ENCODE assay signal across 22 cellular contexts in the genomic region with DNA sequence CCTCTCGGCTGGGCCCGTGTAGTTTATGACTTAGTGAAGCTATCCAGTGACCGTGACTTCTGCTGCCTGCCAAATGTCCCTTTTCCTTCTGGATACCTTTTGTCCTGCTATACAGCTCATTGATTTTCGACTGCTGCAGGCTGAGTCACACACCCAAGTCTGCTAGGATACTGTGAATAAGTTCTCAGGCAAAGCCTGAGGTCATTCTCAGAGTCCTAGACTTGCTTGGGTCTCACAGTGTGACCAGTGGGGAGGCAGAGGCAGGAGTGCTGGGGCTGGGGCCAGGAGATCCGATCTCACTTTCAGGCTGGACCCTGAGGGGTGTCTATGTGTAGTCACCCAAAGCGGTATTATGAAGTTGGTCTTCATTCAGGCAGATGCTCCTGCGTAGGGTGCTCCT.
DNase-seq lines count a peak whose midpoint lies in the region; ATAC-seq and TF ChIP-seq lines count a peak whose summit lies in the region.
"Had no signal": no experiment of that assay in that cellular context is flagged by ENCODE, and none has a peak within 500 bp of the region (broad histone marks: within the 10 kb centered on the region; RNA-seq: fewer than 3 reads in every experiment).

No MANE protein-coding gene starts in this region.

- peak; percentile 8 for ATAC-seq in HG02884 (IDR thresholded peaks at IDR 0.05; ENCODE audit: unreplicated experiment)
- no peak for ATAC-seq in HG02759 (IDR thresholded peaks at IDR 0.05; ENCODE audit: unreplicated experiment)
- ATAC-seq in HG02571 (IDR thresholded peaks at IDR 0.05; ENCODE audit: unreplicated experiment): no peak
- no peak for ATAC-seq in HG03378 (IDR thresholded peaks at IDR 0.05; ENCODE audit: unreplicated experiment)
- ATAC-seq: activated CD8-positive, alpha-beta T cell treated with anti-CD3 and anti-CD28 coated beads for 36 hours; K562; left lung had no signal

- peaks cover 2% of the 10 kb centered on the region for H3K27me3 Mint-ChIP-seq in neural progenitor cell (ENCODE audit: insufficient read depth, low read depth)
- H3K27me3 Mint-ChIP-seq: activated CD8-positive, alpha-beta T cell treated with anti-CD3 and anti-CD28 coated beads for 36 hours; progenitor cell of endocrine pancreas had no signal

- H3K9me3 Mint-ChIP-seq in neural progenitor cell: peaks cover 9% of the 10 kb centered on the region
- H3K9me3 Mint-ChIP-seq: activated CD8-positive, alpha-beta T cell treated with anti-CD3 and anti-CD28 coated beads for 36 hours had no signal

- H3K36me3 ChIP-seq in neural progenitor cell: no peaks in the 10 kb centered on the region
- H3K36me3 ChIP-seq: cardiac muscle cell, heart left ventricle, left lung, uterus had no signal

- no peaks in the 10 kb centered on the region for H3K36me3 Mint-ChIP-seq in neural progenitor cell
- H3K36me3 Mint-ChIP-seq: mesothelial cell of epicardium had no signal

- no peaks in the 10 kb centered on the region for H4K20me1 ChIP-seq in neural progenitor cell (ENCODE audit: low read depth)

- H3K9ac ChIP-seq in neural progenitor cell: no peak overlapping the region

- H3K4me3 Mint-ChIP-seq in neural progenitor cell: no peak overlapping the region
- H3K4me3 Mint-ChIP-seq: activated CD8-positive, alpha-beta T cell treated with anti-CD3 and anti-CD28 coated beads for 36 hours; mesothelial cell of epicardium had no signal

- no peak overlapping the region for H3K27ac ChIP-seq in neural progenitor cell
- H3K27ac ChIP-seq: cardiac muscle cell, heart left ventricle, left lung, testis, uterus had no signal

- H3K4me1 ChIP-seq in neural progenitor cell: peaks cover 4% of the 10 kb centered on the region
- H3K4me1 ChIP-seq: testis, uterus had no signal

- H3F3A ChIP-seq in neural progenitor cell (ENCODE audit: low read depth): no peaks in the 10 kb centered on the region

- no peaks in the 10 kb centered on the region for H3K79me2 ChIP-seq in neural progenitor cell (ENCODE audit: low read depth)

- no peak for TF ChIP-seq CTCF in neural progenitor cell (IDR thresholded peaks at IDR 0.05)

- H3K4me2 ChIP-seq in neural progenitor cell: no peak overlapping the region

- H2AFZ ChIP-seq in neural progenitor cell (replicated peaks): no peak overlapping the region

- H3K4me1 Mint-ChIP-seq in neural progenitor cell: no peaks in the 10 kb centered on the region
- H3K4me1 Mint-ChIP-seq: mesothelial cell of epicardium had no signal

- no peaks in the 10 kb centered on the region for H3K9me3 ChIP-seq in neural progenitor cell (ENCODE audit: low read depth)
- H3K9me3 ChIP-seq: left lung, testis, uterus had no signal

- peak overlapping the region; percentile 95 for H3K27ac Mint-ChIP-seq in neural progenitor cell
- H3K27ac Mint-ChIP-seq: activated CD8-positive, alpha-beta T cell treated with anti-CD3 and anti-CD28 coated beads for 36 hours; mesothelial cell of epicardium; progenitor cell of endocrine pancreas had no signal

- no peaks in the 10 kb centered on the region for H3K27me3 ChIP-seq in neural progenitor cell
- H3K27me3 ChIP-seq: cardiac muscle cell, heart left ventricle, left lung, testis, uterus had no signal

- no peak overlapping the region for H3K4me3 ChIP-seq in neural progenitor cell
- H3K4me3 ChIP-seq: cardiac muscle cell, heart left ventricle, K562, left lung, testis, uterus had no signal

- DNase-seq in EH (ENCODE audit: low read depth) (peak; percentile 32), astrocyte of the hippocampus (ENCODE audit: low read depth, low spot score) (peak; percentile 22), neural progenitor cell (ENCODE audit: low spot score) (no peak), cerebellar nuclear complex (lab: John Stamatoyannopoulos, UW) (no peak)
- DNase-seq: activated CD8-positive, alpha-beta T cell treated with anti-CD3 and anti-CD28 coated beads for 36 hours; dermis blood vessel endothelial cell; GF-D8; heart left ventricle; left lung; MM.1S; NCI-H146; NCI-H526 treated with DMSO at 0.1 percent for 48 hours; testis; uterus had no signal

Comparison
In these comparisons a context has a peak if more than half of its experiments do, and no peak if none do; other contexts are left out.
1. DNase-seq: peak in EH (single experiment) and astrocyte of the hippocampus (single experiment); none in neural progenitor cell (single experiment) and cerebellar nuclear complex (0 of 2).